ENCODE assay signal across 8 cellular contexts in the genomic region with DNA sequence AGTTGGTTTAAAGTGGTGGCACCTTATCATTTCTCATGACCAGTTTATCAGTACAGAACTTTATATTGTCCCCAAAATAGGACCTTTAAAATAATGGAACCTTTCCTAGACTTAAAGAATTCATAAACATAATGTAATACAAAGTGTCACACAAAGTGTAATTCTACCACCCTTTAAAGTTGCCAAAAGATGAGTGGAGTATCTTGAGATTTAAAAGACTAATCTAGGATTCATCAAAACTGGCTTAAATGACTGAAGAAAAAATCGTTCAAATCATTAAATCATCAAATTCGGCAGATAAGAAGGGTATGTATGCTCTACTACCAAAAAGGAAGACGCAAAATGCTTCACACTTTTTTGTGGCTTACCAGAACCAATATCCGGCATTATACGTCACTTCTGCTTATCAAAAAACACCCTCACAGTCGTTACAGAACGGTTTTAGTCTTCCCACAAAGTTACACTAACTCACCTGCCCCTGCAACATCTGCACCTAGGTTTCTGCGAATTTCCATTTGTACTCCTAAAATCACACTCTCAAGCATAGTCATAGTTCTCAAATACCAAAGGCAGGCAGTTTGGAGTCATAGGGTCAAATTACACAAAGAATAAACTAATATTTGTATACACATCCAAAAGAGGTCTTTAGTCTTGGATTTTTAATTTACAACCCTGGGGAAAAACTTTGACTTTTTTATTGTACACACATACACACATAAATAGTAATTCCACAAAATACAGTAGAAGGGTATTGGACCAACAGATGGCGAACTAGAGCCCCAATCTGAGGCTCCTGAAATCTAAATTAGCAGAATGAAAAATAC. TPM values are rescaled to one million over a fixed set of nuclear protein-coding genes. Genes with fewer than 3 reads are reported as not detected.
DNase-seq lines count a peak whose midpoint lies in the region; ATAC-seq and TF ChIP-seq lines count a peak whose summit lies in the region.

No MANE protein-coding gene starts in this region.

- H3K4me3 Mint-ChIP-seq in activated naive CD4-positive, alpha-beta T cell treated with anti-CD3 and anti-CD28 coated beads for 36 hours: peak overlapping the region; percentile 80
- H3K4me3 Mint-ChIP-seq in WTC11: peak overlapping the region; percentile 70
- peak overlapping the region; percentile 89 for H3K4me3 Mint-ChIP-seq in endodermal cell
- peak overlapping the region; percentile 86 for H3K4me3 Mint-ChIP-seq in neural crest cell

- no peaks in the 10 kb centered on the region for H3K27me3 Mint-ChIP-seq in activated naive CD4-positive, alpha-beta T cell treated with anti-CD3 and anti-CD28 coated beads for 36 hours (ENCODE audit: low read depth)
- 0 out of 2 replicates have a peak, but pooled peaks cover 2% of the 10 kb centered on the region for H3K27me3 Mint-ChIP-seq in WTC11 (ENCODE audit: low read depth)
- no peaks in the 10 kb centered on the region for H3K27me3 Mint-ChIP-seq in endodermal cell (ENCODE audit: insufficient read depth)
- no peaks in the 10 kb centered on the region for H3K27me3 Mint-ChIP-seq in neural crest cell (ENCODE audit: low read depth)

- POLR2A ChIA-PET in WTC11 (lab: Charles Lee): no interaction called here

- peak; percentile 80 for DNase-seq in activated naive CD4-positive, alpha-beta T cell treated with anti-CD3 and anti-CD28 coated beads for 36 hours
- DNase-seq in activated naive CD4-positive, alpha-beta T cell (lab: John Stamatoyannopoulos, UW): no peak
- peak; percentile 76 for DNase-seq in NCI-H1694 (lab: John Stamatoyannopoulos, UW)
- no peak for DNase-seq in WTC11 (ENCODE audit: low spot score)
- DNase-seq in endodermal cell: no peak
- DNase-seq in neural crest cell (ENCODE audit: low read depth, low spot score): no peak
- DNase-seq in sciatic nerve (ENCODE audit: low spot score): no peak
- DNase-seq in NCI-H128 (lab: John Stamatoyannopoulos, UW; ENCODE audit: unreplicated experiment): no peak

- peak overlapping the region; percentile 82 for H3K9ac ChIP-seq in endodermal cell (ENCODE audit: extremely low read depth, low read length, poor library complexity, severe bottlenecking)

- H3K27ac Mint-ChIP-seq in activated naive CD4-positive, alpha-beta T cell treated with anti-CD3 and anti-CD28 coated beads for 36 hours: peak overlapping the region; percentile 94
- H3K27ac Mint-ChIP-seq in WTC11: peak overlapping the region; percentile 71
- peak overlapping the region; percentile 38 for H3K27ac Mint-ChIP-seq in endodermal cell
- peak overlapping the region; percentile 90 for H3K27ac Mint-ChIP-seq in neural crest cell (ENCODE audit: unreplicated experiment)

- ATAC-seq in WTC11: no peak
- no peak for ATAC-seq in sciatic nerve

- intact Hi-C loops in activated naive CD4-positive, alpha-beta T cell treated with anti-CD3 and anti-CD28 coated beads for 36 hours (cut with micrococcal nuclease): loop anchor here (1.0 to 5.0 kb wide), 3 partner anchors 19 to 882 kb away; no protein-coding TSS in a partner anchor
- intact Hi-C loops in sciatic nerve (cut with DNase I): loop anchor here (5.0 kb wide), 1 partner anchor 147 kb away; no protein-coding TSS in a partner anchor

- peak overlapping the region; percentile 84 for H3K4me3 ChIP-seq in endodermal cell (ENCODE audit: low read length)

- H3K4me1 ChIP-seq in endodermal cell (ENCODE audit: control insufficient read depth, insufficient read depth, low read length): no peaks in the 10 kb centered on the region

- H3K9me3 ChIP-seq in endodermal cell (ENCODE audit: control insufficient read depth, low read length): peaks cover 28% of the 10 kb centered on the region

- H3K4me1 Mint-ChIP-seq in activated naive CD4-positive, alpha-beta T cell treated with anti-CD3 and anti-CD28 coated beads for 36 hours (ENCODE audit: low read depth): peaks cover 51% of the 10 kb centered on the region
- peaks cover 22% of the 10 kb centered on the region for H3K4me1 Mint-ChIP-seq in WTC11
- peaks cover 18% of the 10 kb centered on the region for H3K4me1 Mint-ChIP-seq in endodermal cell
- peaks cover 33% of the 10 kb centered on the region for H3K4me1 Mint-ChIP-seq in neural crest cell

- H3K36me3 ChIP-seq in endodermal cell (ENCODE audit: control insufficient read depth, insufficient read depth, low read length): peaks cover 8% of the 10 kb centered on the region

- WGBS in endodermal cell (ENCODE audit: insufficient coverage in 1 of 2, insufficient read length in 1 of 2), 2 experiments: 60 to 65% methylated on average over 8 to 9 of the region's 9 CpGs

- H3K9me3 Mint-ChIP-seq in activated naive CD4-positive, alpha-beta T cell treated with anti-CD3 and anti-CD28 coated beads for 36 hours: no peaks in the 10 kb centered on the region
- peaks cover 18% of the 10 kb centered on the region for H3K9me3 Mint-ChIP-seq in WTC11
- H3K9me3 Mint-ChIP-seq in endodermal cell: peaks cover 27% of the 10 kb centered on the region
- no peaks in the 10 kb centered on the region for H3K9me3 Mint-ChIP-seq in neural crest cell

- no peaks in the 10 kb centered on the region for H3K27me3 ChIP-seq in endodermal cell (ENCODE audit: control insufficient read depth, insufficient read depth, low read length, poor library complexity, severe bottlenecking)

- peaks cover 9% of the 10 kb centered on the region for H3K36me3 Mint-ChIP-seq in activated naive CD4-positive, alpha-beta T cell treated with anti-CD3 and anti-CD28 coated beads for 36 hours (ENCODE audit: low read depth)
- H3K36me3 Mint-ChIP-seq in WTC11 (peaks cover 24% of the 10 kb centered on the region), endodermal cell (ENCODE audit: low read depth) (peaks cover 26% of the 10 kb centered on the region), neural crest cell (ENCODE audit: low read depth) (peaks cover 4% of the 10 kb centered on the region)

- TF ChIP-seq CTCF in WTC11 (IDR thresholded peaks at IDR 0.05) (no peak), endodermal cell (conservative IDR thresholded peaks at IDR 0.05) (peak; percentile 85), neural crest cell (conservative IDR thresholded peaks at IDR 0.05) (peak; percentile 72)

- peak overlapping the region; percentile 96 for H3K27ac ChIP-seq in endodermal cell (ENCODE audit: low read depth, low read length)

- CTCF ChIA-PET in activated naive CD4-positive, alpha-beta T cell treated with anti-CD3 and anti-CD28 coated beads for 36 hours (lab: Charles Lee): interaction anchor here (0.9 to 3.7 kb wide), 11 partner anchors 7 to 116 kb away, joined by 3 to 27 read pairs (median 4); no protein-coding TSS in a partner anchor
- CTCF ChIA-PET in WTC11 (lab: Charles Lee): interaction anchor here (1.5 kb wide), 2 partner anchors 16 to 150 kb away, joined by 7 to 11 read pairs; no protein-coding TSS in a partner anchor

TF ChIP-seq in WTC11, 78 proteins besides CTCF, POLR2A, EP300 and RAD21:
- no peak for TF ChIP-seq ELF4 (CRISPR knock-in tag; IDR thresholded peaks at IDR 0.05; ENCODE audit: low read depth)
- TF ChIP-seq, protein P1, sequence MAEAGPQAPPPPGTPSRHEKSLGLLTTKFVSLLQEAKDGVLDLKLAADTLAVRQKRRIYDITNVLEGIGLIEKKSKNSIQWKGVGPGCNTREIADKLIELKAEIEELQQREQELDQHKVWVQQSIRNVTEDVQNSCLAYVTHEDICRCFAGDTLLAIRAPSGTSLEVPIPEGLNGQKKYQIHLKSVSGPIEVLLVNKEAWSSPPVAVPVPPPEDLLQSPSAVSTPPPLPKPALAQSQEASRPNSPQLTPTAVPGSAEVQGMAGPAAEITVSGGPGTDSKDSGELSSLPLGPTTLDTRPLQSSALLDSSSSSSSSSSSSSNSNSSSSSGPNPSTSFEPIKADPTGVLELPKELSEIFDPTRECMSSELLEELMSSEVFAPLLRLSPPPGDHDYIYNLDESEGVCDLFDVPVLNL (CRISPR knock-in tag; IDR thresholded peaks at IDR 0.05; ENCODE audit: borderline replicate concordance, low read depth): no peak
- TF ChIP-seq, protein P2, sequence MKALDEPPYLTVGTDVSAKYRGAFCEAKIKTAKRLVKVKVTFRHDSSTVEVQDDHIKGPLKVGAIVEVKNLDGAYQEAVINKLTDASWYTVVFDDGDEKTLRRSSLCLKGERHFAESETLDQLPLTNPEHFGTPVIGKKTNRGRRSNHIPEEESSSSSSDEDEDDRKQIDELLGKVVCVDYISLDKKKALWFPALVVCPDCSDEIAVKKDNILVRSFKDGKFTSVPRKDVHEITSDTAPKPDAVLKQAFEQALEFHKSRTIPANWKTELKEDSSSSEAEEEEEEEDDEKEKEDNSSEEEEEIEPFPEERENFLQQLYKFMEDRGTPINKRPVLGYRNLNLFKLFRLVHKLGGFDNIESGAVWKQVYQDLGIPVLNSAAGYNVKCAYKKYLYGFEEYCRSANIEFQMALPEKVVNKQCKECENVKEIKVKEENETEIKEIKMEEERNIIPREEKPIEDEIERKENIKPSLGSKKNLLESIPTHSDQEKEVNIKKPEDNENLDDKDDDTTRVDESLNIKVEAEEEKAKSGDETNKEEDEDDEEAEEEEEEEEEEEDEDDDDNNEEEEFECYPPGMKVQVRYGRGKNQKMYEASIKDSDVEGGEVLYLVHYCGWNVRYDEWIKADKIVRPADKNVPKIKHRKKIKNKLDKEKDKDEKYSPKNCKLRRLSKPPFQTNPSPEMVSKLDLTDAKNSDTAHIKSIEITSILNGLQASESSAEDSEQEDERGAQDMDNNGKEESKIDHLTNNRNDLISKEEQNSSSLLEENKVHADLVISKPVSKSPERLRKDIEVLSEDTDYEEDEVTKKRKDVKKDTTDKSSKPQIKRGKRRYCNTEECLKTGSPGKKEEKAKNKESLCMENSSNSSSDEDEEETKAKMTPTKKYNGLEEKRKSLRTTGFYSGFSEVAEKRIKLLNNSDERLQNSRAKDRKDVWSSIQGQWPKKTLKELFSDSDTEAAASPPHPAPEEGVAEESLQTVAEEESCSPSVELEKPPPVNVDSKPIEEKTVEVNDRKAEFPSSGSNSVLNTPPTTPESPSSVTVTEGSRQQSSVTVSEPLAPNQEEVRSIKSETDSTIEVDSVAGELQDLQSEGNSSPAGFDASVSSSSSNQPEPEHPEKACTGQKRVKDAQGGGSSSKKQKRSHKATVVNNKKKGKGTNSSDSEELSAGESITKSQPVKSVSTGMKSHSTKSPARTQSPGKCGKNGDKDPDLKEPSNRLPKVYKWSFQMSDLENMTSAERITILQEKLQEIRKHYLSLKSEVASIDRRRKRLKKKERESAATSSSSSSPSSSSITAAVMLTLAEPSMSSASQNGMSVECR (CRISPR knock-in tag; IDR thresholded peaks at IDR 0.05; ENCODE audit: borderline replicate concordance): no peak
- TF ChIP-seq, protein P3, sequence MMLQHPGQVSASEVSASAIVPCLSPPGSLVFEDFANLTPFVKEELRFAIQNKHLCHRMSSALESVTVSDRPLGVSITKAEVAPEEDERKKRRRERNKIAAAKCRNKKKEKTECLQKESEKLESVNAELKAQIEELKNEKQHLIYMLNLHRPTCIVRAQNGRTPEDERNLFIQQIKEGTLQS (CRISPR knock-in tag; conservative IDR thresholded peaks at IDR 0.05): no peak

RNA-seq across cellular contexts. Expression of a gene that starts 1.4 kb away (rescaled TPM):
- total RNA-seq in activated naive CD4-positive, alpha-beta T cell treated with anti-CD3 and anti-CD28 coated beads for 36 hours: 10 to 100 TPM; 64.3 to 64.5 TPM
- total RNA-seq in WTC11 (2021) (66.4 to 72.7 TPM (median 68.5 TPM) in 3 replicates), endodermal cell (100 to 1,000 TPM; 137 to 144 TPM), neural crest cell (121 and 126 TPM in 2 replicates), sciatic nerve (108 TPM)
- 51.0 TPM for polyA plus RNA-seq in endodermal cell (2013, experiment 1 of 2)
- 47.0 TPM for polyA plus RNA-seq in endodermal cell (2013, experiment 2 of 2)

Comparison
In these comparisons a context has a peak if more than half of its experiments do, and no peak if none do; other contexts are left out.
1. DNase-seq: peak in activated naive CD4-positive, alpha-beta T cell treated with anti-CD3 and anti-CD28 coated beads for 36 hours (single experiment) and NCI-H1694 (single experiment); none in activated naive CD4-positive, alpha-beta T cell (0 of 4), WTC11 (single experiment), endodermal cell (single experiment), neural crest cell (single experiment), sciatic nerve (single experiment) and NCI-H128 (single experiment).
2. H3K27ac Mint-ChIP-seq: peak in every context shown above with its lines; median percentile 94 in activated naive CD4-positive, alpha-beta T cell treated with anti-CD3 and anti-CD28 coated beads for 36 hours; 90 in neural crest cell; 71 in WTC11; 38 in endodermal cell.
3. Peak in every context shown above with its lines, with median percentiles within 50 percentile points of each other: H3K4me3 Mint-ChIP-seq.